Comparison of ENCODE assay signal across 8 cellular contexts in genomic region chr4:95155759-95156451, GRCh38.
DNase-seq lines count a peak whose midpoint lies in the region; ATAC-seq, FAIRE-seq and TF ChIP-seq lines count a peak whose summit lies in the region.

No MANE protein-coding gene starts in this region.

- no peak overlapping the region for H3K27ac ChIP-seq in CD8-positive, alpha-beta memory T cell (ENCODE audit: low read depth, low read length)

- intact Hi-C loops in activated CD8-positive, alpha-beta T cell treated with anti-CD3 and anti-CD28 coated beads for 36 hours (cut with micrococcal nuclease): no loop called here

- H3K36me3 Mint-ChIP-seq in CD8-positive, alpha-beta memory T cell: no peaks in the 10 kb centered on the region
- no peaks in the 10 kb centered on the region for H3K36me3 Mint-ChIP-seq in activated CD8-positive, alpha-beta T cell treated with anti-CD3 and anti-CD28 coated beads for 36 hours (ENCODE audit: low read depth)
- H3K36me3 Mint-ChIP-seq in immature natural killer cell: peaks cover 0 to 5% (median 0%) of the 10 kb centered on the region in 3 donors

- no peaks in the 10 kb centered on the region for H3K27me3 ChIP-seq in CD8-positive, alpha-beta memory T cell (ENCODE audit: insufficient read depth, low read length, poor library complexity, severe bottlenecking)

- no peak for FAIRE-seq in urothelium cell line (lab: Jason Lieb, UNC)

- H3K4me3 Mint-ChIP-seq in CD8-positive, alpha-beta memory T cell: peak overlapping the region in 3 of 7 donors; percentile 1 to 24 (median 13)
- no peak overlapping the region for H3K4me3 Mint-ChIP-seq in activated CD8-positive, alpha-beta T cell treated with anti-CD3 and anti-CD28 coated beads for 36 hours
- peak overlapping the region; percentile 56 to 72 (median 67) for H3K4me3 Mint-ChIP-seq in immature natural killer cell

- peak; percentile 64 for TF ChIP-seq CTCF in activated CD8-positive, alpha-beta T cell treated with anti-CD3 and anti-CD28 coated beads for 36 hours (IDR thresholded peaks at IDR 0.05)

- H3K27me3 Mint-ChIP-seq in CD8-positive, alpha-beta memory T cell: peaks cover 3 to 4% of the 10 kb centered on the region in 2 donors
- no peaks in the 10 kb centered on the region for H3K27me3 Mint-ChIP-seq in activated CD8-positive, alpha-beta T cell treated with anti-CD3 and anti-CD28 coated beads for 36 hours
- H3K27me3 Mint-ChIP-seq in immature natural killer cell (ENCODE audit: low read depth in 3 of 3): peaks cover 0 to 10% (median 4%) of the 10 kb centered on the region in 3 donors

- POLR2A ChIA-PET in CD8-positive, alpha-beta memory T cell (lab: Charles Lee): no interaction called here
- POLR2A ChIA-PET in activated CD8-positive, alpha-beta T cell treated with anti-CD3 and anti-CD28 coated beads for 36 hours (lab: Charles Lee): no interaction called here

- H3K9me3 Mint-ChIP-seq in CD8-positive, alpha-beta memory T cell: no peaks in the 10 kb centered on the region
- no peaks in the 10 kb centered on the region for H3K9me3 Mint-ChIP-seq in activated CD8-positive, alpha-beta T cell treated with anti-CD3 and anti-CD28 coated beads for 36 hours
- H3K9me3 Mint-ChIP-seq in immature natural killer cell: peaks cover 0 to 1% (median 0%) of the 10 kb centered on the region in 6 donors

- no peaks in the 10 kb centered on the region for H3K9me3 ChIP-seq in CD8-positive, alpha-beta memory T cell (ENCODE audit: low read length)

- ATAC-seq in GM18858 (IDR thresholded peaks at IDR 0.05; ENCODE audit: unreplicated experiment): peak; percentile 76
- peak; percentile 74 for ATAC-seq in activated CD8-positive, alpha-beta T cell treated with anti-CD3 and anti-CD28 coated beads for 36 hours
- no peak for ATAC-seq in HG02970 (IDR thresholded peaks at IDR 0.05; ENCODE audit: low FRiP score, unreplicated experiment)

- peak overlapping the region in 5 of 8 donors; percentile 0 to 84 (median 50) for H3K27ac Mint-ChIP-seq in CD8-positive, alpha-beta memory T cell
- H3K27ac Mint-ChIP-seq in activated CD8-positive, alpha-beta T cell treated with anti-CD3 and anti-CD28 coated beads for 36 hours: peak overlapping the region; percentile 18
- peak overlapping the region in 4 of 6 donors; percentile 19 to 81 (median 49) for H3K27ac Mint-ChIP-seq in immature natural killer cell

- H3K4me3 ChIP-seq in CD8-positive, alpha-beta memory T cell (ENCODE audit: low read length): no peak overlapping the region

- peaks cover 14% of the 10 kb centered on the region for H3K4me1 ChIP-seq in CD8-positive, alpha-beta memory T cell (ENCODE audit: insufficient read depth, low read length)

- CTCF ChIA-PET in CD8-positive, alpha-beta memory T cell (lab: Charles Lee): interaction anchor here (0.7 to 1.2 kb wide), 2 partner anchors 28 to 51 kb away, joined by 3 read pairs; no protein-coding TSS in a partner anchor
- CTCF ChIA-PET in activated CD8-positive, alpha-beta T cell treated with anti-CD3 and anti-CD28 coated beads for 36 hours (lab: Charles Lee): interaction anchor here (0.7 to 1.6 kb wide), 6 partner anchors 10 to 275 kb away, joined by 3 to 14 read pairs (median 4); no protein-coding TSS in a partner anchor

- peaks cover 9 to 14% (median 13%) of the 10 kb centered on the region in 3 donors for H3K4me1 Mint-ChIP-seq in CD8-positive, alpha-beta memory T cell
- H3K4me1 Mint-ChIP-seq in activated CD8-positive, alpha-beta T cell treated with anti-CD3 and anti-CD28 coated beads for 36 hours (ENCODE audit: low read depth): peaks cover 11% of the 10 kb centered on the region
- peaks cover 39 to 42% of the 10 kb centered on the region in 2 donors for H3K4me1 Mint-ChIP-seq in immature natural killer cell

- DNase-seq in CD8-positive, alpha-beta memory T cell: peak in 2 of 5 donors; percentile 33 to 53
- DNase-seq in HuH-7 (ENCODE audit: low spot score) (peak; percentile 26), immature natural killer cell (peak; percentile 42 to 55 (median 43)), urothelium cell line (ENCODE audit: low spot score) (peak; percentile 44), cerebellum (ENCODE audit: low spot score) (no peak)
- DNase-seq in activated CD8-positive, alpha-beta T cell treated with anti-CD3 and anti-CD28 coated beads for 36 hours: no peak

- H3K36me3 ChIP-seq in CD8-positive, alpha-beta memory T cell (ENCODE audit: insufficient read depth, low read length): no peaks in the 10 kb centered on the region

Comparison
In these comparisons a context has a peak if more than half of its experiments do, and no peak if none do; other contexts are left out.
1. DNase-seq: peak in HuH-7 (single experiment), immature natural killer cell (3 of 3) and urothelium cell line (single experiment); none in activated CD8-positive, alpha-beta T cell treated with anti-CD3 and anti-CD28 coated beads for 36 hours (single experiment) and cerebellum (single experiment).
2. Peak in every context shown above with its lines, with median percentiles within 50 percentile points of each other: H3K27ac Mint-ChIP-seq.